Comparison of ENCODE assay signal across 8 cellular contexts in the genomic region with DNA sequence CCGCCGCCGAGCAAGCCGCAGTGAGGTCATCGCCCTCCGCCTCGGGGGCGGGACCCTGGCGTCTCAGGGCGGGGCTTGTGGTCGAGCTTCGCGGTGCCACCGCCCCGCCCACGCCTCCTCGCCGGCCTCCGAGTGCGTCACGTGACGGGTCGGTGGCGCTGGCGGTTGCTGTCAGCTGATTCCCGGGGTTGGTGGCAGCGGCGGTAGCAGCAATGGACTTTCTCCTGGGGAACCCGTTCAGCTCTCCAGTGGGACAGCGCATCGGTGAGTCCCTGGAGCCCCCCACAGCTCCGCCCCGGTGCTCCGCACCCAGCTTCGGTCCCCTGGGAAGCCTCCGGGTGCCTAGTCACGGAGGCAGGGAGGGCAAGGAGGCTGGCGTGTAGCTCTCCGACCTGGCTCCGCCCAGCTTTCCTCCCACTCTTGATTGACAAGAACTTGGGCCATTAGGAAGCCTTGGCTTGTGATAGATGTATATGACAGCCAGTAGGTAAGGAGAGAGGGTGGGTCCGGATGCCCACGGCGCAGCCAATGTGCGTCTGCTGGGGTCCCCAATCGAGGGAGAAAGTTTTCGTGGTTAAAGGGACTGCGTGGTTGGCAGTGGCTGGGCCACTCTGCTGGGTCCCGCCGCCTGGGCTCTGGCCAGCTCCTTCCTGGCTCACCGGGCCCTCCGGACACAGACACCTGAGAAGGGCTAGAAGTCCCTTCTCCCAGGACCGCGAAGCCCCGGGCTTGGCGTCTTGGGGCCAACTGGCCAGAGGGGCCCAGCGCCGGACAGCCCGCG. TPM values are rescaled to one million over a fixed set of nuclear protein-coding genes. Genes with fewer than 3 reads are reported as not detected.
DNase-seq lines count a peak whose midpoint lies in the region; ATAC-seq and TF ChIP-seq lines count a peak whose summit lies in the region.

Gene TOM1, plus strand, starts transcription at position 178 of the 781 bp plus-strand sequence. Its CDS starts 35 bp downstream, at position 213.

- peaks cover 47% of the 10 kb centered on the region for H3K4me1 ChIP-seq in left ventricle myocardium inferior

- TF ChIP-seq CTCF in GM13977 (IDR thresholded peaks at IDR 0.05; ENCODE audit: extremely low read depth, insufficient read depth, missing control alignments) (no peak), left ventricle myocardium inferior (IDR thresholded peaks at IDR 0.05; ENCODE audit: borderline replicate concordance) (no peak), progenitor cell of endocrine pancreas (IDR thresholded peaks at IDR 0.05; ENCODE audit: unreplicated experiment) (no peak)

- in situ Hi-C loops in GM13977 (cut with MboI; ENCODE audit: low pct_unique_long_range_greater_than_20kb, low sequenced_read_pairs, unreplicated experiment) = no loop called here

- H3K27me3 Mint-ChIP-seq in T-helper 17 cell (no peaks in the 10 kb centered on the region), progenitor cell of endocrine pancreas (no peaks in the 10 kb centered on the region)

- H3K27me3 ChIP-seq in left ventricle myocardium inferior (ENCODE audit: low read depth) = no peaks in the 10 kb centered on the region

- peaks cover 28% of the 10 kb centered on the region for H3K4me1 Mint-ChIP-seq in T-helper 17 cell
- peaks cover 8% of the 10 kb centered on the region for H3K4me1 Mint-ChIP-seq in progenitor cell of endocrine pancreas (ENCODE audit: low read depth)

- H3K36me3 Mint-ChIP-seq in T-helper 17 cell (ENCODE audit: low read depth) = peaks cover 2% of the 10 kb centered on the region
- peaks cover 1% of the 10 kb centered on the region for H3K36me3 Mint-ChIP-seq in progenitor cell of endocrine pancreas (ENCODE audit: insufficient read depth)

- peak within 1 kb of the TSS; percentile 94 for H3K27ac Mint-ChIP-seq in T-helper 17 cell
- H3K27ac Mint-ChIP-seq in progenitor cell of endocrine pancreas = peak within 1 kb of the TSS; percentile 96

- intact Hi-C loops in left ventricle myocardium inferior (cut with micrococcal nuclease) = no loop called here

- H3K4me3 ChIP-seq in left ventricle myocardium inferior = peak within 1 kb of the TSS; percentile 90

- peak; percentile 96 for DNase-seq in GM13977 (ENCODE audit: low spot score)
- DNase-seq in NCI-H1694 treated with DMSO at 0.1 percent for 48 hours (lab: John Stamatoyannopoulos, UW) = peak; percentile 92
- peak; percentile 98 to 99 (median 99) for DNase-seq in T-helper 17 cell
- peak; percentile 71 to 100 (median 96) for DNase-seq in amygdala (lab: John Stamatoyannopoulos, UW)
- peak; percentile 97 for DNase-seq in left ventricle myocardium inferior
- peak; percentile 96 for DNase-seq in progenitor cell of endocrine pancreas (ENCODE audit: low spot score, unreplicated experiment)
- peak; percentile 97 for DNase-seq in ureter (ENCODE audit: low spot score)

- H3K9me3 ChIP-seq in T-helper 17 cell (ENCODE audit: control insufficient read depth, low read length, poor library complexity, severe bottlenecking) (no peaks in the 10 kb centered on the region), left ventricle myocardium inferior (replicated peaks) (no peaks in the 10 kb centered on the region)

- H3K27ac ChIP-seq in left ventricle myocardium inferior (replicated peaks) = peak within 1 kb of the TSS; percentile 94

- H3K9me3 Mint-ChIP-seq in progenitor cell of endocrine pancreas (ENCODE audit: low read depth) = no peaks in the 10 kb centered on the region

- H3K4me3 Mint-ChIP-seq in T-helper 17 cell (peak within 1 kb of the TSS; percentile 97), progenitor cell of endocrine pancreas (ENCODE audit: low read depth) (peak within 1 kb of the TSS; percentile 91)

- ATAC-seq in HG02885 (IDR thresholded peaks at IDR 0.05; ENCODE audit: poor library complexity, unreplicated experiment) (peak; percentile 95), T-helper 17 cell (peak; percentile 90)

- H3K36me3 ChIP-seq in left ventricle myocardium inferior = peaks cover 2% of the 10 kb centered on the region

RNA-seq across cellular contexts. Expression of gene TOM1, which starts in this region (rescaled TPM):
- total RNA-seq in T-helper 17 cell = 100 to 1,000 TPM; 166 to 178 TPM
- 68.0 TPM for total RNA-seq in left ventricle myocardium inferior
- total RNA-seq in progenitor cell of endocrine pancreas = 38.2 and 45.3 TPM in 2 replicates
- total RNA-seq in ureter = 36.9 TPM

Comparison
In these comparisons a context has a peak if more than half of its experiments do, and no peak if none do; other contexts are left out.
1. Peak in every context shown above with its lines: DNase-seq, ATAC-seq, H3K4me3 ChIP-seq and H3K27ac ChIP-seq.